ENCODE assay signal across 16 cellular contexts in genomic region chr10:124214610-124215009, GRCh38.
DNase-seq lines count a peak whose midpoint lies in the region; TF ChIP-seq lines count a peak whose summit lies in the region.
"Had no signal": no experiment of that assay in that cellular context is flagged by ENCODE, and none has a peak within 500 bp of the region (broad histone marks: within the 10 kb centered on the region; RNA-seq: fewer than 3 reads in every experiment).

No MANE protein-coding gene starts in this region.

- no peak overlapping the region for H3K4me2 ChIP-seq in mesenchymal stem cell (ENCODE audit: low read length, poor library complexity, severe bottlenecking)
- no peak overlapping the region for H3K4me2 ChIP-seq in GM23248 (ENCODE audit: unreplicated experiment)

- no peaks in the 10 kb centered on the region for H3K79me1 ChIP-seq in mesenchymal stem cell (replicated peaks; ENCODE audit: low read length, poor library complexity, severe bottlenecking)

- H3K18ac ChIP-seq in mesenchymal stem cell (ENCODE audit: low read depth in 1 of 2, low read length in 2 of 2), result no peak overlapping the region

- H3K4me3 ChIP-seq in endodermal cell (ENCODE audit: low read length) (no peak overlapping the region), mesenchymal stem cell (ENCODE audit: insufficient read depth in 1 of 2, low read depth in 1 of 2, low read length in 2 of 2) (no peak overlapping the region), GM23248 (no peak overlapping the region)
- H3K4me3 ChIP-seq: HAP-1 had no signal

- no peaks in the 10 kb centered on the region for H3K9me2 ChIP-seq in GM23248 (ENCODE audit: insufficient read depth)

- no peak overlapping the region for H3K4ac ChIP-seq in mesenchymal stem cell (ENCODE audit: low read depth in 1 of 2, low read length in 2 of 2)

- H3K4me1 ChIP-seq in endodermal cell (ENCODE audit: control insufficient read depth, insufficient read depth, low read length) (no peaks in the 10 kb centered on the region), mesenchymal stem cell (ENCODE audit: control insufficient read depth, insufficient read depth, low read depth, low read length) (peaks cover 19% of the 10 kb centered on the region), GM23248 (ENCODE audit: insufficient read depth) (no peaks in the 10 kb centered on the region)
- H3K4me1 ChIP-seq: HAP-1 had no signal

- H2BK12ac ChIP-seq in mesenchymal stem cell (ENCODE audit: low read length in 2 of 2), result no peak overlapping the region

- H3K36me3 Mint-ChIP-seq in endodermal cell (ENCODE audit: low read depth) (no peaks in the 10 kb centered on the region), nephron progenitor cell (ENCODE audit: low read depth) (no peaks in the 10 kb centered on the region), chondrocyte (ENCODE audit: low read depth) (peaks cover 7% of the 10 kb centered on the region)
- H3K36me3 Mint-ChIP-seq: CD4-positive, alpha-beta memory T cell had no signal

- H2AFZ ChIP-seq in mesenchymal stem cell (ENCODE audit: low read depth, low read length) (no peak overlapping the region), GM23248 (no peak overlapping the region)

- H3K79me2 ChIP-seq in GM23248 (ENCODE audit: insufficient read depth), result no peaks in the 10 kb centered on the region

- no peaks in the 10 kb centered on the region for H3K9me3 ChIP-seq in endodermal cell (ENCODE audit: control insufficient read depth, low read length)
- H3K9me3 ChIP-seq in mesenchymal stem cell (ENCODE audit: control insufficient read depth, low read length), result peaks cover 1% of the 10 kb centered on the region
- H3K9me3 ChIP-seq in GM23248 (ENCODE audit: low read depth), result no peaks in the 10 kb centered on the region
- H3K9me3 ChIP-seq: HAP-1 had no signal

- DNase-seq in endodermal cell (no peak), mesenchymal stem cell (no peak), nephron progenitor cell (no peak), GM23248 (no peak), chondrocyte (ENCODE audit: low spot score) (no peak), activated gamma-delta T cell treated with Interleukin-2 at 50 U/mL for 16 hours (no peak)
- DNase-seq: C1 segment of cervical spinal cord; Calu3; CD4-positive, alpha-beta memory T cell; COR-L47; DMS53; DMS79 treated with DMSO at 0.1 percent for 48 hours; GF-D8; GOT3; HFFc6 had no signal

- no peak overlapping the region for H3K23ac ChIP-seq in mesenchymal stem cell (ENCODE audit: low read length in 2 of 2)

- H3K27ac Mint-ChIP-seq in endodermal cell (no peak overlapping the region), nephron progenitor cell (peak overlapping the region; percentile 33), chondrocyte (ENCODE audit: unreplicated experiment) (no peak overlapping the region)
- H3K27ac Mint-ChIP-seq: HFFc6 had no signal

- no peak overlapping the region for H4K8ac ChIP-seq in mesenchymal stem cell (ENCODE audit: low read length)

- H3K14ac ChIP-seq in mesenchymal stem cell (ENCODE audit: low read length in 2 of 2), result no peak overlapping the region

- H2BK120ac ChIP-seq in mesenchymal stem cell (ENCODE audit: low read depth, low read length), result no peak overlapping the region

- H4K91ac ChIP-seq in mesenchymal stem cell (ENCODE audit: low read length), result no peak overlapping the region

- WGBS in endodermal cell (ENCODE audit: insufficient coverage in 1 of 2, insufficient read length in 1 of 2), 2 experiments, result 95 to 100% methylated on average over 2 to 7 of the region's 7 CpGs
- 83% methylated on average over 7 of the region's 7 CpGs for WGBS in mesenchymal stem cell
- 46 to 48% methylated on average over 7 of the region's 7 CpGs for WGBS in GM23248 (ENCODE audit: low coverage in 1 of 2, low lambda C conversion rate in 2 of 2, missing lambda C conversion rate in 2 of 2), 2 experiments

- H3K36me3 ChIP-seq in endodermal cell (ENCODE audit: control insufficient read depth, insufficient read depth, low read length) (no peaks in the 10 kb centered on the region), mesenchymal stem cell (ENCODE audit: control insufficient read depth in 1 of 2, insufficient read depth in 2 of 2, low read depth in 1 of 2, low read length in 2 of 2) (no peaks in the 10 kb centered on the region), GM23248 (ENCODE audit: low read depth) (no peaks in the 10 kb centered on the region)
- H3K36me3 ChIP-seq: HAP-1 had no signal

- H3K27me3 Mint-ChIP-seq in endodermal cell (ENCODE audit: insufficient read depth) (no peaks in the 10 kb centered on the region), nephron progenitor cell (ENCODE audit: low read depth, poor library complexity) (peaks cover 14% of the 10 kb centered on the region), chondrocyte (ENCODE audit: low read depth) (peaks cover 12% of the 10 kb centered on the region)

- H2AK5ac ChIP-seq in mesenchymal stem cell (ENCODE audit: low read length, severe bottlenecking), result peak overlapping the region; percentile 70

- H3K27me3 ChIP-seq in endodermal cell (ENCODE audit: control insufficient read depth, insufficient read depth, low read length, poor library complexity, severe bottlenecking) (no peaks in the 10 kb centered on the region), mesenchymal stem cell (ENCODE audit: control insufficient read depth in 1 of 2, insufficient read depth in 1 of 2, low read length in 2 of 2) (peaks cover 0 to 53% of the 10 kb centered on the region in 2 experiments), GM23248 (replicated peaks; ENCODE audit: insufficient read depth) (no peaks in the 10 kb centered on the region)

- peak overlapping the region; percentile 49 for H3K27ac ChIP-seq in endodermal cell (ENCODE audit: low read depth, low read length)
- H3K27ac ChIP-seq in mesenchymal stem cell (ENCODE audit: low read length, poor library complexity, severe bottlenecking), result no peak overlapping the region
- no peak overlapping the region for H3K27ac ChIP-seq in GM23248

- H3K9ac ChIP-seq in endodermal cell (ENCODE audit: extremely low read depth, low read length, poor library complexity, severe bottlenecking) (no peak overlapping the region), mesenchymal stem cell (ENCODE audit: low read length) (no peak overlapping the region), GM23248 (no peak overlapping the region)

- H2BK15ac ChIP-seq in mesenchymal stem cell (ENCODE audit: low read depth, poor library complexity, severe bottlenecking), result no peak overlapping the region

- no peaks in the 10 kb centered on the region for H3F3A ChIP-seq in GM23248 (ENCODE audit: insufficient read depth)

- H4K20me1 ChIP-seq in GM23248 (ENCODE audit: insufficient read depth), result no peaks in the 10 kb centered on the region

- in situ Hi-C loops in GM23248 (cut with MboI), result no loop called here

- TF ChIP-seq CTCF in endodermal cell (conservative IDR thresholded peaks at IDR 0.05), result no peak
- no peak for TF ChIP-seq CTCF in nephron progenitor cell (IDR thresholded peaks at IDR 0.05)
- TF ChIP-seq CTCF in chondrocyte (IDR thresholded peaks at IDR 0.05), result no peak

- H3K9me3 Mint-ChIP-seq in endodermal cell (no peaks in the 10 kb centered on the region), nephron progenitor cell (peaks cover 12% of the 10 kb centered on the region), chondrocyte (ENCODE audit: low read depth) (peaks cover 7% of the 10 kb centered on the region)

- H2BK5ac ChIP-seq in mesenchymal stem cell (ENCODE audit: low read depth, low read length, poor library complexity, severe bottlenecking), result no peak overlapping the region

- H3K4me3 Mint-ChIP-seq in endodermal cell, result no peak overlapping the region
- H3K4me3 Mint-ChIP-seq in nephron progenitor cell, result no peak overlapping the region
- no peak overlapping the region for H3K4me3 Mint-ChIP-seq in chondrocyte (ENCODE audit: unreplicated experiment)
- H3K4me3 Mint-ChIP-seq: CD4-positive, alpha-beta memory T cell; HFFc6 had no signal

- H3K4me1 Mint-ChIP-seq in endodermal cell, result no peaks in the 10 kb centered on the region
- H3K4me1 Mint-ChIP-seq in nephron progenitor cell, result peaks cover 12% of the 10 kb centered on the region
- peaks cover 18% of the 10 kb centered on the region for H3K4me1 Mint-ChIP-seq in chondrocyte (ENCODE audit: low read depth)
- H3K4me1 Mint-ChIP-seq: CD4-positive, alpha-beta memory T cell had no signal
